In genomic region chr5:133423618-133424282, GRCh38 we compare ENCODE assay signal across 8 cellular contexts.
DNase-seq lines count a peak whose midpoint lies in the region; ATAC-seq, FAIRE-seq and TF ChIP-seq lines count a peak whose summit lies in the region.

No MANE protein-coding gene starts in this region.

- no peak overlapping the region for H3K4me3 ChIP-seq in A549

- intact Hi-C loops in head of caudate nucleus (cut with DNase I): loop anchor here (10.0 kb wide), 1 partner anchor 441 kb away; no protein-coding TSS in a partner anchor

- no peak for TF ChIP-seq POLR2A in A549 (IDR thresholded peaks at IDR 0.05; ENCODE audit: low read length)

- no peak for TF ChIP-seq EP300 in A549 (IDR thresholded peaks at IDR 0.05)

- ATAC-seq in A549: peak; percentile 90 to 96
- peak; percentile 70 for ATAC-seq in HG03159 (IDR thresholded peaks at IDR 0.05; ENCODE audit: unreplicated experiment)
- no peak for ATAC-seq in GM18907 (IDR thresholded peaks at IDR 0.05; ENCODE audit: unreplicated experiment)

- peak overlapping the region; percentile 55 for H3K4me2 ChIP-seq in A549

- TF ChIP-seq CTCF in A549 (IDR thresholded peaks at IDR 0.05) (peak; percentile 92), RWPE1 (conservative IDR thresholded peaks at IDR 0.05; ENCODE audit: low read depth) (peak; percentile 79; the same call in 1 of the 2 replicates)

- CTCF ChIA-PET in A549 (lab: Yijun Ruan, JAX) (interaction anchor here (0.6 to 7.0 kb wide), 77 partner anchors 8 to 665 kb away, joined by 3 to 74 read pairs (median 4); no protein-coding TSS in a partner anchor), RWPE1 (lab: Yijun Ruan, JAX) (interaction anchor here (0.5 to 2.0 kb wide), 38 partner anchors 9 to 842 kb away, joined by 3 to 12 read pairs (median 4); no protein-coding TSS in a partner anchor)

- H3K4me1 ChIP-seq in A549: peaks cover 5% of the 10 kb centered on the region; the same call in 1 of the 3 replicates

- H3K27ac ChIP-seq in A549: 0 out of 6 replicates have a peak overlapping the region, but pooled peaks of 1 of the 2 experiments have one; percentile 19
- H3K27ac ChIP-seq in RWPE1: peak overlapping the region; percentile 54

- FAIRE-seq in A549 (lab: Jason Lieb, UNC) (no peak), GM18507 (lab: Jason Lieb, UNC) (peak; percentile 81)

- 11% methylated on average over 20 of the region's 30 CpGs for WGBS in A549 (ENCODE audit: missing lambda C conversion rate)

- POLR2A ChIA-PET in A549 (lab: Yijun Ruan, JAX) (no interaction called here), RWPE1 (lab: Yijun Ruan, JAX; ENCODE audit: low non-redundant PET) (no interaction called here)

- H3K9me3 ChIP-seq in A549: peaks cover 5% of the 10 kb centered on the region; the same call in 1 of the 3 replicates

- peak; percentile 53 to 75 for DNase-seq in A549 (ENCODE audit: low read depth in 1 of 2, low spot score in 1 of 2)
- peak; percentile 58 for DNase-seq in GM18507 (ENCODE audit: extremely low spot score, insufficient read length, low read depth)
- DNase-seq in RWPE1 (ENCODE audit: low spot score): peak; percentile 73
- DNase-seq in activated gamma-delta T cell treated with anti-CD3 and anti-CD28 coated beads, Interleukin-2, amount 50 U/mL, for 16 hours (ENCODE audit: low read depth): peak; percentile 51
- peak; percentile 41 to 88 (median 70) for DNase-seq in head of caudate nucleus
- peak; percentile 22 for DNase-seq in putamen (ENCODE audit: low spot score)

- TF ChIP-seq RAD21 in A549 (conservative IDR thresholded peaks at IDR 0.05 in 1 of 2, IDR thresholded peaks at IDR 0.05 in 1 of 2): peak; percentile 78 to 87

TF ChIP-seq in A549, 52 proteins besides CTCF, POLR2A, EP300 and RAD21:
- no peak for TF ChIP-seq EHMT2 (IDR thresholded peaks at IDR 0.05; ENCODE audit: low read depth)
- peak; percentile 92 for TF ChIP-seq SMC3 (IDR thresholded peaks at IDR 0.05)
- no peak for TF ChIP-seq HOXB13 (CRISPR knock-in tag; IDR thresholded peaks at IDR 0.05; ENCODE audit: low read depth)
- TF ChIP-seq NPAS2 (CRISPR knock-in tag; IDR thresholded peaks at IDR 0.05; ENCODE audit: borderline replicate concordance): no peak; the same call in 1 of the 2 replicates
- TF ChIP-seq, protein P1, sequence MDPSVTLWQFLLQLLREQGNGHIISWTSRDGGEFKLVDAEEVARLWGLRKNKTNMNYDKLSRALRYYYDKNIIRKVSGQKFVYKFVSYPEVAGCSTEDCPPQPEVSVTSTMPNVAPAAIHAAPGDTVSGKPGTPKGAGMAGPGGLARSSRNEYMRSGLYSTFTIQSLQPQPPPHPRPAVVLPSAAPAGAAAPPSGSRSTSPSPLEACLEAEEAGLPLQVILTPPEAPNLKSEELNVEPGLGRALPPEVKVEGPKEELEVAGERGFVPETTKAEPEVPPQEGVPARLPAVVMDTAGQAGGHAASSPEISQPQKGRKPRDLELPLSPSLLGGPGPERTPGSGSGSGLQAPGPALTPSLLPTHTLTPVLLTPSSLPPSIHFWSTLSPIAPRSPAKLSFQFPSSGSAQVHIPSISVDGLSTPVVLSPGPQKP (IDR thresholded peaks at IDR 0.05; ENCODE audit: low read depth, low read length): no peak
- TF ChIP-seq PBX3 (IDR thresholded peaks at IDR 0.05): no peak
- peak; percentile 87 for TF ChIP-seq BHLHE40 (IDR thresholded peaks at IDR 0.05; ENCODE audit: low read depth, low read length)
- no peak for TF ChIP-seq POLR2AphosphoS2 (conservative IDR thresholded peaks at IDR 0.05; ENCODE audit: low read length)
- no peak for TF ChIP-seq ZSCAN20 (CRISPR knock-in tag; IDR thresholded peaks at IDR 0.05)
- TF ChIP-seq, protein P2, sequence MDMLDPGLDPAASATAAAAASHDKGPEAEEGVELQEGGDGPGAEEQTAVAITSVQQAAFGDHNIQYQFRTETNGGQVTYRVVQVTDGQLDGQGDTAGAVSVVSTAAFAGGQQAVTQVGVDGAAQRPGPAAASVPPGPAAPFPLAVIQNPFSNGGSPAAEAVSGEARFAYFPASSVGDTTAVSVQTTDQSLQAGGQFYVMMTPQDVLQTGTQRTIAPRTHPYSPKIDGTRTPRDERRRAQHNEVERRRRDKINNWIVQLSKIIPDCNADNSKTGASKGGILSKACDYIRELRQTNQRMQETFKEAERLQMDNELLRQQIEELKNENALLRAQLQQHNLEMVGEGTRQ (IDR thresholded peaks at IDR 0.05): peak; percentile 15; the same call in 1 of the 2 replicates
- TF ChIP-seq FOSL2 (IDR thresholded peaks at IDR 0.05): no peak
- TF ChIP-seq FOSL2 (CRISPR knock-in tag; IDR thresholded peaks at IDR 0.05): peak; percentile 30; the same call in 1 of the 2 replicates
- TF ChIP-seq HOXA7 (CRISPR knock-in tag; IDR thresholded peaks at IDR 0.05): no peak
- no peak for TF ChIP-seq MAZ (IDR thresholded peaks at IDR 0.05; ENCODE audit: borderline replicate concordance, low read depth, low read length)
- no peak for TF ChIP-seq NFE2L2 (conservative IDR thresholded peaks at IDR 0.05; ENCODE audit: low read length)
- peak; percentile 84 for TF ChIP-seq MAX (IDR thresholded peaks at IDR 0.05)
- peak; percentile 9; the same call in 1 of the 2 replicates for TF ChIP-seq ESRRA (IDR thresholded peaks at IDR 0.05; ENCODE audit: borderline replicate concordance, low read length)
- TF ChIP-seq FOSB (CRISPR knock-in tag; IDR thresholded peaks at IDR 0.05): no peak
TF ChIP-seq in A549: peak in this region for 6.

Comparison
In these comparisons a context has a peak if more than half of its experiments do, and no peak if none do; other contexts are left out.
1. DNase-seq: peak in every context shown above with its lines; median percentile 73 in RWPE1; 70 in head of caudate nucleus; 64 in A549; 58 in GM18507; 51 in activated gamma-delta T cell treated with anti-CD3 and anti-CD28 coated beads, Interleukin-2, amount 50 U/mL, for 16 hours; 22 in putamen.